ENCODE assay signal across 18 cellular contexts in the genomic region with DNA sequence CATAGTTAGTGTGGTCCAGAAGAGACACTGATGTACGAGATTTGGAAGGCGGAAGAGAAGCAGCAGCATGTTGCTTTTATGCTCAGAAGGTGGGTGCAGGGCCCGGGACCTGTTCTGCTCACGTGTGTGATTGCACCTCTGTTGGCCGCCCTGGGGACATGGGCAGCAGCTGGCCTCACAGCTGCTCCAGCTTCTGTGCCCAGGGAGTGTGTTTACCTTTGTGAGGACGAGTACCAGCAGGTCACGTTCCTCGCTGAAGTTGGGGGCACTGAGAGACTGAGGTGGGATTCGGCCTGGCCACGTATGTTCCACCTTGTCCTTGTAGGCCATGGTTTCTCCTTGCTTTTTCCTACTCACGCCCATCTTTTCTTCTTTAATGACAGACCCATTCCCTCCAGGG.
DNase-seq lines count a peak whose midpoint lies in the region; ATAC-seq, FAIRE-seq and TF ChIP-seq lines count a peak whose summit lies in the region.
"Had no signal": no experiment of that assay in that cellular context is flagged by ENCODE, and none has a peak within 500 bp of the region (broad histone marks: within the 10 kb centered on the region; RNA-seq: fewer than 3 reads in every experiment).

No MANE protein-coding gene starts in this region.

- H4K8ac ChIP-seq in H1 (ENCODE audit: extremely low read depth, insufficient read depth, low read length), result no peak overlapping the region
- H4K8ac ChIP-seq in mesenchymal stem cell (ENCODE audit: low read length), result no peak overlapping the region

- no peak overlapping the region for H3K27ac ChIP-seq in H1 (ENCODE audit: low read depth, low read length)
- H3K27ac ChIP-seq in mesenchymal stem cell (ENCODE audit: low read length, poor library complexity, severe bottlenecking), result no peak overlapping the region

- H4K20me1 ChIP-seq in H1 (replicated peaks in 1 of 2; ENCODE audit: control insufficient read depth in 1 of 2, insufficient read depth in 2 of 2, low read length in 2 of 2), result no peaks in the 10 kb centered on the region

- CTCF ChIA-PET in H1 (lab: Charles Lee; ENCODE audit: partially characterized antibody), result interaction anchor here (1.9 to 4.0 kb wide), 2 partner anchors 9 to 430 kb away, joined by 7 to 31 read pairs; no protein-coding TSS in a partner anchor

- no peak overlapping the region for H3K4me2 ChIP-seq in H1 (ENCODE audit: insufficient read depth in 1 of 2, low read depth in 2 of 2, low read length in 2 of 2)
- no peak overlapping the region for H3K4me2 ChIP-seq in mesenchymal stem cell (ENCODE audit: low read length, poor library complexity, severe bottlenecking)
- H3K4me2 ChIP-seq: GM23338 had no signal

- H2AK5ac ChIP-seq in H1 (ENCODE audit: low read depth, low read length) (no peak overlapping the region), mesenchymal stem cell (ENCODE audit: low read length, severe bottlenecking) (no peak overlapping the region)

- no peak for TF ChIP-seq POLR2A in H1 (IDR thresholded peaks at IDR 0.05; ENCODE audit: control extremely low read depth in 1 of 2, low read depth in 2 of 2, low read length in 2 of 2)

- no peak overlapping the region for H2BK120ac ChIP-seq in H1 (replicated peaks; ENCODE audit: low read depth, low read length)
- H2BK120ac ChIP-seq in mesenchymal stem cell (ENCODE audit: low read depth, low read length), result no peak overlapping the region

- H3K56ac ChIP-seq in H1 (replicated peaks; ENCODE audit: insufficient read length, low read depth, low read length), result no peak overlapping the region

- H3K36me3 ChIP-seq in H1 (ENCODE audit: control insufficient read depth in 2 of 4, insufficient read depth in 4 of 4, low read length in 3 of 4), result no peaks in the 10 kb centered on the region
- H3K36me3 ChIP-seq in mesenchymal stem cell (ENCODE audit: control insufficient read depth in 1 of 2, insufficient read depth in 2 of 2, low read depth in 1 of 2, low read length in 2 of 2), result no peaks in the 10 kb centered on the region
- H3K36me3 ChIP-seq: BE2C had no signal

- TF ChIP-seq EP300 in H1 (IDR thresholded peaks at IDR 0.05; ENCODE audit: borderline replicate concordance in 1 of 2, low read depth in 2 of 2, low read length in 2 of 2), result no peak

- no peaks in the 10 kb centered on the region for H3K79me2 ChIP-seq in H1 (ENCODE audit: control insufficient read depth in 1 of 2, insufficient read depth in 2 of 2, low read length in 2 of 2)

- H2BK5ac ChIP-seq in H1 (ENCODE audit: low read depth, low read length), result no peak overlapping the region
- no peak overlapping the region for H2BK5ac ChIP-seq in mesenchymal stem cell (ENCODE audit: low read depth, low read length, poor library complexity, severe bottlenecking)

- H2AFZ ChIP-seq in H1 (ENCODE audit: low read length) (0 out of 2 replicates have a peak overlapping the region, but pooled peaks have one; percentile 63), mesenchymal stem cell (ENCODE audit: low read depth, low read length) (no peak overlapping the region)
- H2AFZ ChIP-seq: GM23338 had no signal

- no peak overlapping the region for H3K4ac ChIP-seq in H1 (replicated peaks; ENCODE audit: insufficient read length, low read depth, low read length)
- H3K4ac ChIP-seq in mesenchymal stem cell (ENCODE audit: low read depth in 1 of 2, low read length in 2 of 2), result no peak overlapping the region

- H3K4me1 Mint-ChIP-seq in stimulated activated naive CD8-positive, alpha-beta T cell treated with anti-CD3 and anti-CD28 coated beads, Interleukin-15, amount 100 ng/mL, for 72 hours, result no peaks in the 10 kb centered on the region
- H3K4me1 Mint-ChIP-seq: CD4-positive, CD25-positive, alpha-beta regulatory T cell; GM23338 had no signal

- H3K4me3 ChIP-seq in H1 (ENCODE audit: extremely low read depth in 1 of 4, insufficient read depth in 2 of 4, low read depth in 3 of 4, low read length in 4 of 4) (no peak overlapping the region), mesenchymal stem cell (ENCODE audit: insufficient read depth in 1 of 2, low read depth in 1 of 2, low read length in 2 of 2) (no peak overlapping the region)
- H3K4me3 ChIP-seq: GM23338 had no signal

- no peak for DNase-seq in stimulated activated naive CD8-positive, alpha-beta T cell treated with anti-CD3 and anti-CD28 coated beads, Interleukin-15, amount 100 ng/mL, for 72 hours
- no peak for DNase-seq in stimulated activated naive CD8-positive, alpha-beta T cell treated with anti-CD3 and anti-CD28 coated beads, Interleukin-15, Interleukin-2, amounts not matched to agents 100 U/mL and 50 U/mL, for 24 hours
- DNase-seq in NCI-H2171 treated with DMSO at 0.1 percent for 48 hours (lab: John Stamatoyannopoulos, UW) (peak; percentile 34), H1 (ENCODE audit: low read depth in 1 of 2, low spot score in 2 of 2) (no peak), mesenchymal stem cell (no peak), Right ventricle myocardium inferior (ENCODE audit: missing footprints) (no peak)
- DNase-seq: ACHN; BE2C; C1 segment of cervical spinal cord; Caco-2; CD4-positive, CD25-positive, alpha-beta regulatory T cell; CD8-positive, alpha-beta memory T cell; DMS79 treated with DMSO at 0.1 percent for 48 hours; GF-D8; H7 had no signal

- H4K91ac ChIP-seq in H1 (replicated peaks; ENCODE audit: insufficient read length, low read length), result no peak overlapping the region
- H4K91ac ChIP-seq in mesenchymal stem cell (ENCODE audit: low read length), result no peak overlapping the region

- H4K5ac ChIP-seq in H1 (ENCODE audit: insufficient read length, low read depth, low read length), result no peak overlapping the region

- no peak overlapping the region for H3K4me3 Mint-ChIP-seq in stimulated activated naive CD8-positive, alpha-beta T cell treated with anti-CD3 and anti-CD28 coated beads, Interleukin-15, amount 100 ng/mL, for 72 hours
- H3K4me3 Mint-ChIP-seq: CD4-positive, CD25-positive, alpha-beta regulatory T cell; CD8-positive, alpha-beta memory T cell; GM23338 had no signal

- H2BK12ac ChIP-seq in H1 (ENCODE audit: low read depth, low read length) (no peak overlapping the region), mesenchymal stem cell (ENCODE audit: low read length in 2 of 2) (no peak overlapping the region)

- no peaks in the 10 kb centered on the region for H3K79me1 ChIP-seq in H1 (ENCODE audit: low read depth, low read length)
- no peaks in the 10 kb centered on the region for H3K79me1 ChIP-seq in mesenchymal stem cell (replicated peaks; ENCODE audit: low read length, poor library complexity, severe bottlenecking)

- POLR2A ChIA-PET in H1 (lab: Charles Lee; ENCODE audit: partially characterized antibody), result no interaction called here

- H3K27me3 ChIP-seq in H1 (replicated peaks in 1 of 4; ENCODE audit: control insufficient read depth in 3 of 4, extremely low read depth in 1 of 4, insufficient read depth in 3 of 4, low read length in 3 of 4) (no peaks in the 10 kb centered on the region), mesenchymal stem cell (ENCODE audit: control insufficient read depth in 1 of 2, insufficient read depth in 1 of 2, low read length in 2 of 2) (peaks cover 0 to 7% of the 10 kb centered on the region in 2 experiments)
- H3K27me3 ChIP-seq: BE2C had no signal

- no peak overlapping the region for H2BK15ac ChIP-seq in H1 (ENCODE audit: low read length)
- H2BK15ac ChIP-seq in mesenchymal stem cell (ENCODE audit: low read depth, poor library complexity, severe bottlenecking), result no peak overlapping the region

- H3K14ac ChIP-seq in H1 (ENCODE audit: insufficient read length), result no peak overlapping the region
- H3K14ac ChIP-seq in mesenchymal stem cell (ENCODE audit: low read length in 2 of 2), result peak overlapping the region in 1 of 2 experiments; percentile 61

- TF ChIP-seq CTCF in H1 (IDR thresholded peaks at IDR 0.05; ENCODE audit: control extremely low read depth in 1 of 3, insufficient read depth in 1 of 3, low read depth in 1 of 3, low read length in 3 of 3), result no peak

- intact Hi-C loops in Right ventricle myocardium inferior (cut with DNase I), result loop anchor here (10.0 kb wide), 1 partner anchor 559 kb away; no protein-coding TSS in a partner anchor

- H2BK20ac ChIP-seq in H1 (ENCODE audit: low read length), result no peak overlapping the region

- TF ChIP-seq RAD21 in H1 (IDR thresholded peaks at IDR 0.05 in 1 of 2, conservative IDR thresholded peaks at IDR 0.05 in 1 of 2; ENCODE audit: low read depth in 2 of 2, low read length in 2 of 2), result no peak

- no peaks in the 10 kb centered on the region for H3K4me1 ChIP-seq in H1 (replicated peaks in 1 of 4; ENCODE audit: control insufficient read depth in 3 of 4, insufficient read depth in 4 of 4, low read length in 3 of 4)
- no peaks in the 10 kb centered on the region for H3K4me1 ChIP-seq in mesenchymal stem cell (ENCODE audit: control insufficient read depth, insufficient read depth, low read depth, low read length)
- H3K4me1 ChIP-seq: BE2C, Caco-2 had no signal

- no peak overlapping the region for H3K18ac ChIP-seq in H1 (ENCODE audit: extremely low read depth, low read length)
- no peak overlapping the region for H3K18ac ChIP-seq in mesenchymal stem cell (ENCODE audit: low read depth in 1 of 2, low read length in 2 of 2)

- H3K9me3 ChIP-seq in H1 (ENCODE audit: insufficient read depth in 2 of 2, low read depth in 1 of 2, low read length in 1 of 2) (no peaks in the 10 kb centered on the region), mesenchymal stem cell (ENCODE audit: control insufficient read depth, low read length) (no peaks in the 10 kb centered on the region)
- H3K9me3 ChIP-seq: BE2C, Caco-2 had no signal

- H3K23ac ChIP-seq in H1 (ENCODE audit: insufficient read length) (no peak overlapping the region), mesenchymal stem cell (ENCODE audit: low read length in 2 of 2) (no peak overlapping the region)

- WGBS in H1 (ENCODE audit: extremely low coverage in 1 of 2, insufficient coverage in 1 of 2, insufficient read length in 1 of 2, insufficient replicate concordance in 2 of 2, low coverage in 1 of 2, low lambda C conversion rate in 2 of 2, missing lambda C conversion rate in 1 of 2), 2 experiments, result 78% methylated on average over 11 of the region's 11 CpGs; no CpG with 5 or more reads in 1 of the 2 experiments
- WGBS in mesenchymal stem cell, result 82% methylated on average over 11 of the region's 11 CpGs

- H3K9me3 Mint-ChIP-seq in stimulated activated naive CD8-positive, alpha-beta T cell treated with anti-CD3 and anti-CD28 coated beads, Interleukin-15, amount 100 ng/mL, for 72 hours, result no peaks in the 10 kb centered on the region
- H3K9me3 Mint-ChIP-seq: CD8-positive, alpha-beta memory T cell; GM23338 had no signal

- H3K27me3 Mint-ChIP-seq in stimulated activated naive CD8-positive, alpha-beta T cell treated with anti-CD3 and anti-CD28 coated beads, Interleukin-15, amount 100 ng/mL, for 72 hours, result no peaks in the 10 kb centered on the region

- H3K9ac ChIP-seq in H1 (replicated peaks in 1 of 4; ENCODE audit: extremely low read depth in 1 of 4, low read depth in 3 of 4, low read length in 3 of 4) (no peak overlapping the region), mesenchymal stem cell (ENCODE audit: low read length) (no peak overlapping the region)

- H3K23me2 ChIP-seq in H1 (ENCODE audit: low read depth, low read length), result no peaks in the 10 kb centered on the region

- no peak for FAIRE-seq in H1 (lab: Jason Lieb, UNC)
- FAIRE-seq: A204.1 had no signal

- no peak for ATAC-seq in stimulated activated naive CD8-positive, alpha-beta T cell treated with anti-CD3 and anti-CD28 coated beads, Interleukin-15, amount 100 ng/mL, for 72 hours
- ATAC-seq in stimulated activated naive CD8-positive, alpha-beta T cell treated with anti-CD3 and anti-CD28 coated beads, Interleukin-15, Interleukin-2, amounts not matched to agents 100 U/mL and 50 U/mL, for 24 hours, result no peak
- ATAC-seq in HG03135 (IDR thresholded peaks at IDR 0.05; ENCODE audit: unreplicated experiment) (no peak), Right ventricle myocardium inferior (no peak)
- ATAC-seq: GM23338 had no signal

- H3K27ac Mint-ChIP-seq in stimulated activated naive CD8-positive, alpha-beta T cell treated with anti-CD3 and anti-CD28 coated beads, Interleukin-15, amount 100 ng/mL, for 72 hours, result peak overlapping the region; percentile 56 to 69
- H3K27ac Mint-ChIP-seq: CD4-positive, CD25-positive, alpha-beta regulatory T cell; GM23338 had no signal
